23 cellular contexts compared by ENCODE assay signal in the genomic region with DNA sequence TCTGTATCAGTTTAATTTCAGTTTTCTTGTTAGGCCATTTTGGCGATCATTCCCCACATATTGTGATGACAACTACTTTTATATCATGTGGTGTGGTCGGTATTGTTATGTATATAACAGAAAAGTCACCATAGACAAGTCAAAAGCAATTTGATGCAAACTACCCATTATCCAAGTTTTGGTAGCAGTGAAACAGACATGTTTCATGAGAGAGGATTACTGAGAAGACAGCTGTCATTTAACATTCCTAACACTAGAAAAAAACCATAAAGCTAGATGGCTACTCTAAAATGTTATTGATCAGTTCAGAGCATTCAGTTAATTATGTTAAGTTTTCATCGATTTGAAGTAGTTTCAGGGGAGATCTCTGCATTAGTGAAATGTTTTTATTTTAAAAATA.
"Had no signal": no experiment of that assay in that cellular context is flagged by ENCODE, and none has a peak within 500 bp of the region (broad histone marks: within the 10 kb centered on the region; RNA-seq: fewer than 3 reads in every experiment).

No MANE protein-coding gene starts in this region.

- ATAC-seq: activated CD8-positive, alpha-beta T cell treated with anti-CD3 and anti-CD28 coated beads for 36 hours; activated T-cell treated with anti-CD3 and anti-CD28 coated beads, Interleukin-2, amount 50 U/mL, for 72 hours; T-helper 17 cell had no signal

- H3K27me3 Mint-ChIP-seq: activated CD8-positive, alpha-beta T cell treated with anti-CD3 and anti-CD28 coated beads for 36 hours; activated naive CD4-positive, alpha-beta T cell treated with anti-CD3 and anti-CD28 coated beads, Interleukin-2, amount 10 ng/mL, durations not matched to agents 7 days and 5 days; activated naive CD8-positive, alpha-beta T cell treated with anti-CD3 and anti-CD28 coated beads for 36 hours; T-helper 17 cell had no signal

- H3K4me3 ChIP-seq: Peyer's patch, SJCRH30 had no signal

- H3K27ac Mint-ChIP-seq: activated CD8-positive, alpha-beta T cell treated with anti-CD3 and anti-CD28 coated beads for 36 hours; activated naive CD4-positive, alpha-beta T cell treated with anti-CD3 and anti-CD28 coated beads, Interleukin-2, amount 10 ng/mL, durations not matched to agents 7 days and 5 days; activated naive CD8-positive, alpha-beta T cell treated with anti-CD3 and anti-CD28 coated beads for 36 hours; activated T-cell treated with anti-CD3 and anti-CD28 coated beads, Interleukin-2, amount 50 U/mL, for 72 hours; activated T-helper 2 cell treated with anti-CD3 and anti-CD28 coated beads, Interferon-gamma antibody, Interleukin-2, Interleukin-4, amounts not matched to agents 10 μg/mL and 5 μg/mL and 100 μg/mL, durations not matched to agents 14 hours and 24 hours and 36 hours; T-helper 17 cell had no signal

- FAIRE-seq: TTC549 had no signal

- H3K4me3 Mint-ChIP-seq: activated CD8-positive, alpha-beta T cell treated with anti-CD3 and anti-CD28 coated beads for 36 hours; activated naive CD4-positive, alpha-beta T cell treated with anti-CD3 and anti-CD28 coated beads, Interleukin-2, amount 10 ng/mL, durations not matched to agents 7 days and 5 days; activated naive CD8-positive, alpha-beta T cell treated with anti-CD3 and anti-CD28 coated beads for 36 hours; activated T-cell treated with anti-CD3 and anti-CD28 coated beads, Interleukin-2, amount 50 U/mL, for 72 hours; T-helper 17 cell had no signal

- H3K27ac ChIP-seq: Peyer's patch, RWPE1, SJCRH30, VCaP had no signal

- H3K36me3 ChIP-seq: Peyer's patch, SJCRH30 had no signal

- DNase-seq: activated CD4-positive, alpha-beta T cell treated with anti-CD3 and anti-CD28 coated beads for 4 hours; activated CD8-positive, alpha-beta memory T cell treated with anti-CD3 and anti-CD28 coated beads, Interleukin-2, amount 50 U/mL, for 4 hours; activated CD8-positive, alpha-beta T cell treated with anti-CD3 and anti-CD28 coated beads for 36 hours; activated gamma-delta T cell treated with Interleukin-2 at 50 U/mL for 16 hours; activated naive CD4-positive, alpha-beta T cell treated with anti-CD3 and anti-CD28 coated beads, Interleukin-2, amount 10 ng/mL, durations not matched to agents 7 days and 5 days; activated naive CD8-positive, alpha-beta T cell treated with anti-CD3 and anti-CD28 coated beads for 36 hours; activated T-cell treated with anti-CD3 and anti-CD28 coated beads, Interleukin-2, amount 50 U/mL, for 72 hours; cerebellar nuclear complex; KG1; NCI-H1930; NCI-H2107; NCI-H2171 treated with DMSO at 0.1 percent for 48 hours; NCI-H226; NCI-H774; Peyer's patch; Right ventricle myocardium superior; SJCRH30; T-helper 17 cell; T-helper 9 cell had no signal

- H3K36me3 Mint-ChIP-seq: activated naive CD4-positive, alpha-beta T cell treated with anti-CD3 and anti-CD28 coated beads, Interleukin-2, amount 10 ng/mL, durations not matched to agents 7 days and 5 days had no signal

- H3K4me1 Mint-ChIP-seq: activated naive CD4-positive, alpha-beta T cell treated with anti-CD3 and anti-CD28 coated beads, Interleukin-2, amount 10 ng/mL, durations not matched to agents 7 days and 5 days; activated naive CD8-positive, alpha-beta T cell treated with anti-CD3 and anti-CD28 coated beads for 36 hours; T-helper 17 cell had no signal

- H3K9me3 Mint-ChIP-seq: activated CD8-positive, alpha-beta T cell treated with anti-CD3 and anti-CD28 coated beads for 36 hours; activated naive CD4-positive, alpha-beta T cell treated with anti-CD3 and anti-CD28 coated beads, Interleukin-2, amount 10 ng/mL, durations not matched to agents 7 days and 5 days; activated naive CD8-positive, alpha-beta T cell treated with anti-CD3 and anti-CD28 coated beads for 36 hours; activated T-cell treated with anti-CD3 and anti-CD28 coated beads, Interleukin-2, amount 50 U/mL, for 72 hours; activated T-helper 2 cell treated with anti-CD3 and anti-CD28 coated beads, Interferon-gamma antibody, Interleukin-2, Interleukin-4, amounts not matched to agents 10 μg/mL and 5 μg/mL and 100 μg/mL, durations not matched to agents 14 hours and 24 hours and 36 hours had no signal

- H3K27me3 ChIP-seq: Peyer's patch, SJCRH30 had no signal

- H3K9me3 ChIP-seq: Peyer's patch, SJCRH30 had no signal

- H3K4me1 ChIP-seq: Peyer's patch, SJCRH30 had no signal
